Comparison of ENCODE assay signal across 1 cellular context in the genomic region with DNA sequence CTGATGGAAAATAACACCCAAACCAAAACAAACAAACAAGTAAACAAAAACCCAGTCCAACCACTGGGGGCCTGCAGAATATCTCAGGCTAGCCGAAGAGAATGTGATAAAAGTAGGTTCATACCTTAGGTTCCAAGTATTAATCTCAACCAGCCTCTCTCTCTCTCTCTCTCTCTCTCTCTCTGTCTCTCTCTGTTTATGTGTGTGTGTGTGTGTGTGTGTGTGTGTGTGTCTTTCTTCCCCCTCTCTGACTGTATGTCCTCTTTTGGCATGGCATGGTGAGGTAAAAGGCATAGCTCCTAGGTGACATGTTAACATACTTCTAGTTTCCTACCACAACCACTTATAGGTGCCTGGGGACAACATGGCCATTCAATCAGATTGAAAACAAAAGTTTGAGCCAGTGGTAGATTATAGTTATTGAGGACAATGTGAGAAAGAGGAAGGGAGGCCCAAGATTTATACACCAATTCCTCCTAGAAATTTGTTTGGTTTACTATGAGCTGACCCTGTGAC.
A peak's percentile ranks its signal among the peaks of the same experiment; 100 is the strongest.
TF ChIP-seq lines count a peak whose summit lies in the region.

No MANE protein-coding gene starts in this region.

TF ChIP-seq in GM12878, 131 proteins besides CTCF, POLR2A, EP300 and RAD21:
- TF ChIP-seq RUNX3 (IDR thresholded peaks at IDR 0.05; ENCODE audit: low read length), result peak; percentile 4; the same call in 1 of the 2 replicates
- peak; percentile 21 for TF ChIP-seq ZZZ3 (IDR thresholded peaks at IDR 0.05; ENCODE audit: control insufficient read depth, insufficient read length, low read depth)
- no peak for TF ChIP-seq MEF2B (IDR thresholded peaks at IDR 0.05; ENCODE audit: partially characterized antibody, poor library complexity, severe bottlenecking)
- peak; percentile 53; the same call in 1 of the 2 replicates for TF ChIP-seq NBN (IDR thresholded peaks at IDR 0.05)
- TF ChIP-seq IKZF2 (IDR thresholded peaks at IDR 0.05), result peak in 1 of 2 experiments; percentile 41; a peak in 1 of 4 replicates
- TF ChIP-seq ZNF274 (IDR thresholded peaks at IDR 0.05; ENCODE audit: insufficient read depth, insufficient read length), result no peak
